ENCODE assay signal across 25 cellular contexts in genomic region chr2:111687911-111688310, GRCh38.
"Had no signal": no experiment of that assay in that cellular context is flagged by ENCODE, and none has a peak within 500 bp of the region (broad histone marks: within the 10 kb centered on the region; RNA-seq: fewer than 3 reads in every experiment).

No MANE protein-coding gene starts in this region.

- H3K4me1 ChIP-seq: adrenal gland had no signal

- H3K9me3 ChIP-seq: adrenal gland, ascending aorta, breast epithelium had no signal

- H3K27me3 ChIP-seq: adrenal gland, ascending aorta, breast epithelium, cardiac muscle cell, dorsolateral prefrontal cortex had no signal

- DNase-seq: activated CD4-positive, alpha-beta memory T cell treated with anti-CD3 and anti-CD28 coated beads for 36 hours; activated CD4-positive, alpha-beta T cell treated with anti-CD3 and anti-CD28 coated beads for 36 hours; activated CD4-positive, alpha-beta T cell treated with anti-CD3 and anti-CD28 coated beads, Interleukin-2, amount 10 ng/mL, durations not matched to agents 24 days and 14 days; activated CD8-positive, alpha-beta memory T cell treated with anti-CD3 and anti-CD28 coated beads, Interleukin-2, amount 10 ng/mL, durations not matched to agents 7 days and 5 days; activated CD8-positive, alpha-beta memory T cell treated with anti-CD3 and anti-CD28 coated beads, Interleukin-2, amount 50 U/mL, for 4 hours; activated CD8-positive, alpha-beta T cell treated with anti-CD3 and anti-CD28 coated beads, Interleukin-2, amount 10 ng/mL, durations not matched to agents 7 days and 5 days; activated effector memory CD4-positive, alpha-beta T cell treated with anti-CD3 and anti-CD28 coated beads, Interleukin-2, amount 50 U/mL, for 16 hours; activated naive CD4-positive, alpha-beta T cell treated with anti-CD3 and anti-CD28 coated beads for 36 hours; activated naive CD8-positive, alpha-beta T cell treated with anti-CD3 and anti-CD28 coated beads for 36 hours; activated naive CD8-positive, alpha-beta T cell treated with anti-CD3 and anti-CD28 coated beads, Interleukin-2, amount 50 U/mL, for 24 hours; activated T-cell treated with anti-CD3 and anti-CD28 coated beads, Interleukin-2, amount 50 U/mL, for 1 hour; activated T-cell treated with anti-CD3 and anti-CD28 coated beads, Interleukin-2, amount 50 U/mL, for 48 hours; adrenal gland; dorsolateral prefrontal cortex; effector memory CD4-positive, alpha-beta T cell; endodermal cell; head of caudate nucleus; T-helper 2 cell had no signal

- H3K36me3 ChIP-seq: adrenal gland, ascending aorta, breast epithelium, cardiac muscle cell had no signal

- ATAC-seq: activated CD4-positive, alpha-beta T cell treated with anti-CD3 and anti-CD28 coated beads for 36 hours; activated CD4-positive, CD25-positive, alpha-beta regulatory T cell treated with anti-CD3 and anti-CD28 coated beads, Interleukin-2, amount 50 U/mL, for 24 hours; activated CD8-positive, alpha-beta memory T cell treated with anti-CD3 and anti-CD28 coated beads, Interleukin-2, amount 10 ng/mL, durations not matched to agents 7 days and 5 days; activated CD8-positive, alpha-beta T cell treated with anti-CD3 and anti-CD28 coated beads, Interleukin-2, amount 10 ng/mL, durations not matched to agents 7 days and 5 days; activated naive CD8-positive, alpha-beta T cell treated with anti-CD3 and anti-CD28 coated beads, Interleukin-2, amount 50 U/mL, for 24 hours; esophagus mucosa; WTC11 had no signal

- H3K27ac ChIP-seq: adrenal gland, ascending aorta, breast epithelium, cardiac muscle cell, coronary artery, dorsolateral prefrontal cortex had no signal

- H3K4me3 ChIP-seq: adrenal gland, ascending aorta, breast epithelium, cardiac muscle cell, coronary artery, dorsolateral prefrontal cortex had no signal
